ENCODE assay signal across 1 cellular context in genomic region chr1:205122489-205122882, GRCh38.
TF ChIP-seq lines count a peak whose summit lies in the region.

No MANE protein-coding gene starts in this region.

TF ChIP-seq in GM23338, 12 proteins besides CTCF, POLR2A, EP300 and RAD21 (continued from another document):
- TF ChIP-seq ZNF462 (CRISPR knock-in tag; IDR thresholded peaks at IDR 0.05): no peak
- TF ChIP-seq, protein P1, sequence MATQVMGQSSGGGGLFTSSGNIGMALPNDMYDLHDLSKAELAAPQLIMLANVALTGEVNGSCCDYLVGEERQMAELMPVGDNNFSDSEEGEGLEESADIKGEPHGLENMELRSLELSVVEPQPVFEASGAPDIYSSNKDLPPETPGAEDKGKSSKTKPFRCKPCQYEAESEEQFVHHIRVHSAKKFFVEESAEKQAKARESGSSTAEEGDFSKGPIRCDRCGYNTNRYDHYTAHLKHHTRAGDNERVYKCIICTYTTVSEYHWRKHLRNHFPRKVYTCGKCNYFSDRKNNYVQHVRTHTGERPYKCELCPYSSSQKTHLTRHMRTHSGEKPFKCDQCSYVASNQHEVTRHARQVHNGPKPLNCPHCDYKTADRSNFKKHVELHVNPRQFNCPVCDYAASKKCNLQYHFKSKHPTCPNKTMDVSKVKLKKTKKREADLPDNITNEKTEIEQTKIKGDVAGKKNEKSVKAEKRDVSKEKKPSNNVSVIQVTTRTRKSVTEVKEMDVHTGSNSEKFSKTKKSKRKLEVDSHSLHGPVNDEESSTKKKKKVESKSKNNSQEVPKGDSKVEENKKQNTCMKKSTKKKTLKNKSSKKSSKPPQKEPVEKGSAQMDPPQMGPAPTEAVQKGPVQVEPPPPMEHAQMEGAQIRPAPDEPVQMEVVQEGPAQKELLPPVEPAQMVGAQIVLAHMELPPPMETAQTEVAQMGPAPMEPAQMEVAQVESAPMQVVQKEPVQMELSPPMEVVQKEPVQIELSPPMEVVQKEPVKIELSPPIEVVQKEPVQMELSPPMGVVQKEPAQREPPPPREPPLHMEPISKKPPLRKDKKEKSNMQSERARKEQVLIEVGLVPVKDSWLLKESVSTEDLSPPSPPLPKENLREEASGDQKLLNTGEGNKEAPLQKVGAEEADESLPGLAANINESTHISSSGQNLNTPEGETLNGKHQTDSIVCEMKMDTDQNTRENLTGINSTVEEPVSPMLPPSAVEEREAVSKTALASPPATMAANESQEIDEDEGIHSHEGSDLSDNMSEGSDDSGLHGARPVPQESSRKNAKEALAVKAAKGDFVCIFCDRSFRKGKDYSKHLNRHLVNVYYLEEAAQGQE (IDR thresholded peaks at IDR 0.05; ENCODE audit: unreplicated experiment): no peak
